8 cellular contexts compared by ENCODE assay signal in genomic region chr6:17601389-17601703, GRCh38. TPM values are rescaled to one million over a fixed set of nuclear protein-coding genes. Genes with fewer than 3 reads are reported as not detected.
DNase-seq lines count a peak whose midpoint lies in the region; ATAC-seq and TF ChIP-seq lines count a peak whose summit lies in the region.

No MANE protein-coding gene starts in this region.

- BruUV-seq in PC-3 (replicated peaks; lab: Mats Ljungman, UMichigan): TSS peak; percentile 68

- H3K4me3 ChIP-seq in DOHH2 (ENCODE audit: low read length) (peak overlapping the region; percentile 80), PC-3 (ENCODE audit: low read length) (peak overlapping the region; percentile 71), ovary (peak overlapping the region; percentile 73)

- H3K27ac ChIP-seq in DOHH2 (ENCODE audit: low read depth, low read length): peak overlapping the region; percentile 61; the same call in 1 of the 2 replicates
- H3K27ac ChIP-seq in PC-3 (ENCODE audit: low read length): no peak overlapping the region
- peak overlapping the region; percentile 35 for H3K27ac ChIP-seq in epithelial cell of prostate
- peak overlapping the region; percentile 96 to 98 for H3K27ac ChIP-seq in ovary

- CTCF ChIA-PET in PC-3 (lab: Charles Lee): no interaction called here

- WGBS in ovary, 3 donors: 5 to 6% (median 5%) methylated on average over 5 of the region's 5 CpGs

- H3K4me2 ChIP-seq in DOHH2 (ENCODE audit: low read length): peak overlapping the region; percentile 88
- peak overlapping the region; percentile 93 for H3K4me2 ChIP-seq in PC-3 (ENCODE audit: low read length)

- H3K4me1 ChIP-seq in DOHH2 (ENCODE audit: control insufficient read depth, low read length) (peaks cover 27% of the 10 kb centered on the region), PC-3 (ENCODE audit: insufficient read depth, low read length) (peaks cover 9% of the 10 kb centered on the region; the same call in 1 of the 2 replicates), ovary (ENCODE audit: insufficient read depth) (peaks cover 4% of the 10 kb centered on the region)

- H4K20me1 ChIP-seq in DOHH2 (ENCODE audit: control insufficient read depth, insufficient read depth, low read depth, low read length) (no peaks in the 10 kb centered on the region), PC-3 (ENCODE audit: low read length) (no peaks in the 10 kb centered on the region)

- POLR2A ChIA-PET in PC-3 (lab: Charles Lee; ENCODE audit: unreplicated experiment): no interaction called here

- H3K36me3 ChIP-seq in DOHH2 (ENCODE audit: control insufficient read depth, low read length) (peaks cover 8% of the 10 kb centered on the region), PC-3 (ENCODE audit: low read depth, low read length) (no peaks in the 10 kb centered on the region), ovary (no peaks in the 10 kb centered on the region)

- no peaks in the 10 kb centered on the region for H3K27me3 ChIP-seq in DOHH2 (ENCODE audit: control insufficient read depth, low read length)
- H3K27me3 ChIP-seq in PC-3 (ENCODE audit: low read length): no peaks in the 10 kb centered on the region
- no peaks in the 10 kb centered on the region for H3K27me3 ChIP-seq in ovary

- H3K9me2 ChIP-seq in DOHH2 (replicated peaks; ENCODE audit: control insufficient read depth, low read length) (no peaks in the 10 kb centered on the region), PC-3 (replicated peaks; ENCODE audit: low read length) (no peaks in the 10 kb centered on the region)

- H3K79me2 ChIP-seq in DOHH2 (ENCODE audit: control insufficient read depth, low read length) (peaks cover 19% of the 10 kb centered on the region), PC-3 (ENCODE audit: low read length) (peaks cover 14% of the 10 kb centered on the region)

- TF ChIP-seq CTCF in DOHH2 (IDR thresholded peaks at IDR 0.05; ENCODE audit: low read depth, low read length, poor library complexity, severe bottlenecking) (no peak), PC-3 (conservative IDR thresholded peaks at IDR 0.05; ENCODE audit: low read depth, low read length) (no peak), ovary (IDR thresholded peaks at IDR 0.05) (no peak)

- DNase-seq in PC-3: peak; percentile 11
- no peak for DNase-seq in epithelial cell of prostate (ENCODE audit: low read depth, low spot score)
- no peak for DNase-seq in ovary
- no peak for DNase-seq in NCI-H345 (lab: John Stamatoyannopoulos, UW)
- DNase-seq in NCI-H510A treated with DMSO at 0.1 percent for 48 hours (lab: John Stamatoyannopoulos, UW): no peak

- no peak for TF ChIP-seq EP300 in ovary (IDR thresholded peaks at IDR 0.05)

- H3K9ac ChIP-seq in PC-3 (ENCODE audit: low read length): peak overlapping the region; percentile 71

- no peaks in the 10 kb centered on the region for H3K9me3 ChIP-seq in DOHH2 (ENCODE audit: control insufficient read depth, insufficient read depth, low read length)
- no peaks in the 10 kb centered on the region for H3K9me3 ChIP-seq in PC-3 (ENCODE audit: low read length)
- no peaks in the 10 kb centered on the region for H3K9me3 ChIP-seq in ovary

- intact Hi-C loops in PC-3 (cut with micrococcal nuclease) (loop anchor here (5.0 kb wide), 1 partner anchor 201 kb away; no protein-coding TSS in a partner anchor), ovary (cut with DNase I) (loop anchor here in 3 of 4 donors (5.0 to 10.0 kb wide), 4 partner anchors 103 to 393 kb away; partner anchors contain the start of gene NUP153 (in 2 of the 3))

- TF ChIP-seq POLR2A in ovary (IDR thresholded peaks at IDR 0.05): no peak

- peaks cover 12% of the 10 kb centered on the region for H3F3A ChIP-seq in DOHH2 (ENCODE audit: control insufficient read depth, insufficient read depth)
- H3F3A ChIP-seq in PC-3 (ENCODE audit: low read length, unreplicated experiment): no peaks in the 10 kb centered on the region

- ATAC-seq in PC-3 (peak; percentile 2; the same call in 1 of the 2 replicates), GM21447 (IDR thresholded peaks at IDR 0.05; ENCODE audit: unreplicated experiment) (no peak), GM18873 (IDR thresholded peaks at IDR 0.05; ENCODE audit: low FRiP score, unreplicated experiment) (no peak)

- H2AFZ ChIP-seq in PC-3 (ENCODE audit: low read length): peak overlapping the region; percentile 79

RNA-seq across cellular contexts. Expression of gene FAM8A1, which starts 1.2 kb away (rescaled TPM):
- 8.5 and 9.0 TPM in 2 replicates for total RNA-seq in PC-3 (2014; rRNA removed)
- total RNA-seq in ovary: 10 to 100 TPM; 26.4 to 39.7 (median 31.0) TPM
- polyA plus RNA-seq in ovary: 10 to 100 TPM; 25.4 to 31.2 TPM
